1 cellular context compared by ENCODE assay signal in genomic region chr13:44347905-44348304, GRCh38.
A peak's percentile ranks its signal among the peaks of the same experiment; 100 is the strongest.
TF ChIP-seq lines count a peak whose summit lies in the region.

No MANE protein-coding gene starts in this region.

TF ChIP-seq in SK-N-SH, 30 proteins besides CTCF, POLR2A, EP300 and RAD21 (continued from another document):
- TF ChIP-seq REST (IDR thresholded peaks at IDR 0.05; ENCODE audit: low read depth, low read length) (no peak), CHD2 (IDR thresholded peaks at IDR 0.05; ENCODE audit: low read length, partially characterized antibody) (no peak), TCF12 (IDR thresholded peaks at IDR 0.05) (peak; percentile 97), MXI1 (IDR thresholded peaks at IDR 0.05; ENCODE audit: low read depth, low read length) (no peak), MAX (IDR thresholded peaks at IDR 0.05; ENCODE audit: low read depth) (no peak), TEAD4 (IDR thresholded peaks at IDR 0.05; ENCODE audit: borderline replicate concordance, insufficient read depth) (peak; percentile 25; the same call in 1 of the 2 replicates), USF1 (IDR thresholded peaks at IDR 0.05; ENCODE audit: borderline replicate concordance, low read depth) (no peak), RFX5 (IDR thresholded peaks at IDR 0.05; ENCODE audit: low read length) (no peak), NFIC (IDR thresholded peaks at IDR 0.05; ENCODE audit: borderline replicate concordance) (peak; percentile 58), MEF2A (IDR thresholded peaks at IDR 0.05; ENCODE audit: borderline replicate concordance, low read depth) (no peak), NRF1 (IDR thresholded peaks at IDR 0.05; ENCODE audit: low read depth, low read length) (no peak), FOXJ3 (CRISPR knock-in tag; IDR thresholded peaks at IDR 0.05) (no peak), FOXM1 (IDR thresholded peaks at IDR 0.05; ENCODE audit: low read depth) (no peak), SIN3A (IDR thresholded peaks at IDR 0.05; ENCODE audit: borderline replicate concordance, low read depth, low read length) (no peak), GATA2 (CRISPR knock-in tag; IDR thresholded peaks at IDR 0.05) (no peak), GABPA (IDR thresholded peaks at IDR 0.05; ENCODE audit: low read depth) (no peak), SMC3 (IDR thresholded peaks at IDR 0.05; ENCODE audit: low read depth, low read length) (no peak), TAF1 (IDR thresholded peaks at IDR 0.05; ENCODE audit: borderline replicate concordance, low read depth, low read length) (no peak), FOSL2 (IDR thresholded peaks at IDR 0.05; ENCODE audit: borderline replicate concordance, low read depth) (no peak), POLR2AphosphoS5 (IDR thresholded peaks at IDR 0.05; ENCODE audit: low read depth, low read length) (peak; percentile 34; the same call in 1 of the 2 replicates), YY1 (IDR thresholded peaks at IDR 0.05; ENCODE audit: low read depth) (no peak), EZH2phosphoT487 (IDR thresholded peaks at IDR 0.05; ENCODE audit: borderline replicate concordance, low read depth) (no peak)
